In the genomic region with DNA sequence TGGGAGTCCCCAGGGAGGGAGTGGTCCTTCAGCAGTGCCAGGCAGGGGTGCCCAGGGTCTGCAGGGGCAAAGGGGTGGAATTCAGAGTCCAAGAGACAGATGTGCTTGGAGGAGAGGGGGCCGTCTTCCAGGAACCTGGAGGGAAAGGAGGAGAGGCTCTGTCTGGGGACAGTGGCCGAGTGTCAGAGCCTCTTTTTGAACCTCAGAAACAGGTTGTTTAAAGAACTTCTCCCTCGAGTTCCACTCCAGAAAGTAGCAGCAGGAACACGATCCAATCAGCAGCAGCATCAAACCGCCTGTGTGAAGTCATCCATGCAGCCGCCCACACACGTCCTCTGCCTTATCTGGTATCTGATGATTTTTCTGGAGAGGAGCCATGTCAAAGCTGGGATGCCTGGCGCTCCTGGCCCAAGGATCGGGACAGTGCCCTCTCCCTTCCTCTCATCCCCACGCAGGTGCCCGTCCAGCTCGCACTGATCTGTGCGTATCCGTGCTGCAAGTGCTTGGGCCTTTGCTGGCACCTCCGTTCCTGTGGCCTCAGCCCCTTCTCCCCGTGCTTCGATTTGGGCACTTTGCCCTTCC, we compare ENCODE assay signal across 11 cellular contexts.
DNase-seq lines count a peak whose midpoint lies in the region; ATAC-seq and TF ChIP-seq lines count a peak whose summit lies in the region.
"Had no signal": no experiment of that assay in that cellular context is flagged by ENCODE, and none has a peak within 500 bp of the region (broad histone marks: within the 10 kb centered on the region; RNA-seq: fewer than 3 reads in every experiment).

No MANE protein-coding gene starts in this region.

- ATAC-seq in left lobe of liver = no peak
- ATAC-seq in stimulated activated naive B cell treated with anti-CD40 and anti-IgM and Interleukin-4, amounts not matched to agents 10 μg/mL and 1 μg/mL and 100 μg/mL, for 72 hours (replicated peaks) = no peak

- peaks cover 38 to 39% of the 10 kb centered on the region in 2 donors for H3K27me3 Mint-ChIP-seq in stimulated activated naive B cell treated with anti-CD40 and anti-IgM and Interleukin-4, amounts not matched to agents 10 μg/mL and 1 μg/mL and 100 μg/mL, for 72 hours

- peaks cover 0 to 4% of the 10 kb centered on the region in 2 donors for H3K4me1 Mint-ChIP-seq in stimulated activated naive B cell treated with anti-CD40 and anti-IgM and Interleukin-4, amounts not matched to agents 10 μg/mL and 1 μg/mL and 100 μg/mL, for 72 hours

- H3K9me3 Mint-ChIP-seq in stimulated activated naive B cell treated with anti-CD40 and anti-IgM and Interleukin-4, amounts not matched to agents 10 μg/mL and 1 μg/mL and 100 μg/mL, for 72 hours = peaks cover 0 to 1% of the 10 kb centered on the region in 2 donors

- H3K27ac ChIP-seq in VCaP = peak overlapping the region; percentile 71
- H3K27ac ChIP-seq: esophagus squamous epithelium, RWPE1 had no signal

- no peak overlapping the region for H3K4me3 Mint-ChIP-seq in stimulated activated naive B cell treated with anti-CD40 and anti-IgM and Interleukin-4, amounts not matched to agents 10 μg/mL and 1 μg/mL and 100 μg/mL, for 72 hours

- no peak for TF ChIP-seq CTCF in VCaP (conservative IDR thresholded peaks at IDR 0.05)

- DNase-seq in stimulated activated CD4-positive, alpha-beta T cell treated with anti-CD3 and anti-CD28 coated beads, Interleukin-4, amount 100 ng/mL, for 24 hours = peak; percentile 14
- DNase-seq in stimulated activated CD4-positive, alpha-beta T cell treated with anti-CD3 and anti-CD28 coated beads, Interleukin-2, amount 100 ng/mL, for 48 hours = no peak
- DNase-seq in iris pigment epithelial cell (ENCODE audit: low read depth) (peak; percentile 14), ureter (ENCODE audit: low spot score) (peak; percentile 40), left lobe of liver (ENCODE audit: low spot score) (no peak), AG08395 (ENCODE audit: low spot score) (no peak)
- DNase-seq in stimulated activated naive B cell treated with anti-CD40 and anti-IgM and Interleukin-4, amounts not matched to agents 10 μg/mL and 1 μg/mL and 100 μg/mL, for 72 hours = no peak
- DNase-seq: activated naive CD4-positive, alpha-beta T cell; esophagus squamous epithelium had no signal

- no peaks in the 10 kb centered on the region for H3K36me3 Mint-ChIP-seq in stimulated activated naive B cell treated with anti-CD40 and anti-IgM and Interleukin-4, amounts not matched to agents 10 μg/mL and 1 μg/mL and 100 μg/mL, for 72 hours

- no peak overlapping the region for H3K27ac Mint-ChIP-seq in stimulated activated naive B cell treated with anti-CD40 and anti-IgM and Interleukin-4, amounts not matched to agents 10 μg/mL and 1 μg/mL and 100 μg/mL, for 72 hours

Comparison
In these comparisons a context has a peak if more than half of its experiments do, and no peak if none do; other contexts are left out.
1. DNase-seq: peak in stimulated activated CD4-positive, alpha-beta T cell treated with anti-CD3 and anti-CD28 coated beads, Interleukin-4, amount 100 ng/mL, for 24 hours (single experiment), iris pigment epithelial cell (single experiment) and ureter (single experiment); none in stimulated activated CD4-positive, alpha-beta T cell treated with anti-CD3 and anti-CD28 coated beads, Interleukin-2, amount 100 ng/mL, for 48 hours (0 of 2), left lobe of liver (single experiment), stimulated activated naive B cell treated with anti-CD40 and anti-IgM and Interleukin-4, amounts not matched to agents 10 μg/mL and 1 μg/mL and 100 μg/mL, for 72 hours (single experiment) and AG08395 (single experiment).